21 cellular contexts compared by ENCODE assay signal in genomic region chr10:61877882-61878281, GRCh38.
"Had no signal": no experiment of that assay in that cellular context is flagged by ENCODE, and none has a peak within 500 bp of the region (broad histone marks: within the 10 kb centered on the region; RNA-seq: fewer than 3 reads in every experiment).

No MANE protein-coding gene starts in this region.

- DNase-seq: central memory CD4-positive, alpha-beta T cell; effector CD8-positive, alpha-beta T cell; glutamatergic neuron; kidney; left cardiac atrium; left ventricle myocardium superior; mesenchymal stem cell; natural killer cell; psoas muscle; retina; stimulated activated CD4-positive, alpha-beta T cell treated with anti-CD3 and anti-CD28 coated beads, Interleukin-2, amount 100 ng/mL, for 24 hours; stimulated activated CD4-positive, alpha-beta T cell treated with anti-CD3 and anti-CD28 coated beads, Interleukin-4, amount 100 ng/mL, for 4 hours; stimulated activated naive CD4-positive, alpha-beta T cell; stomach; substantia nigra; transverse colon had no signal

- H3K27me3 ChIP-seq: gastroesophageal sphincter, stomach, transverse colon had no signal

- H3K36me3 ChIP-seq: gastroesophageal sphincter, stomach, thoracic aorta, transverse colon had no signal

- H3K27ac ChIP-seq: coronary artery, gastroesophageal sphincter, psoas muscle, skin epidermis, stomach, thoracic aorta, transverse colon had no signal

- H3K4me3 ChIP-seq: coronary artery, gastroesophageal sphincter, lung, psoas muscle, skin epidermis, stomach, thoracic aorta, transverse colon had no signal

- H3K4me1 ChIP-seq: gastroesophageal sphincter, psoas muscle, transverse colon had no signal

- H3K9me3 ChIP-seq: gastroesophageal sphincter, psoas muscle, stomach, thoracic aorta, transverse colon had no signal

- FAIRE-seq: kidney had no signal
